In genomic region chr5:16536818-16537217, GRCh38 we compare ENCODE assay signal across 18 cellular contexts.
A peak's percentile ranks its signal among the peaks of the same experiment; 100 is the strongest.
DNase-seq lines count a peak whose midpoint lies in the region; ATAC-seq and TF ChIP-seq lines count a peak whose summit lies in the region.
"Had no signal": no experiment of that assay in that cellular context is flagged by ENCODE, and none has a peak within 500 bp of the region (broad histone marks: within the 10 kb centered on the region; RNA-seq: fewer than 3 reads in every experiment).

No MANE protein-coding gene starts in this region.

- no peak overlapping the region for H3K4me2 ChIP-seq in GM23248 (ENCODE audit: unreplicated experiment)
- H3K4me2 ChIP-seq: BLaER1 had no signal

- no peaks in the 10 kb centered on the region for H4K20me1 ChIP-seq in GM23248 (ENCODE audit: insufficient read depth)

- peaks cover 46% of the 10 kb centered on the region for H3K4me1 Mint-ChIP-seq in brain

- H3K4me1 ChIP-seq in heart right ventricle (peaks cover 3 to 61% (median 33%) of the 10 kb centered on the region in 9 donors), GM23248 (ENCODE audit: insufficient read depth) (peaks cover 33% of the 10 kb centered on the region), psoas muscle (peaks cover 43% of the 10 kb centered on the region)

- peak overlapping the region in 3 of 5 experiments; percentile 66 to 91 (median 68) for H3K27ac Mint-ChIP-seq in brain

- H3K36me3 ChIP-seq in heart right ventricle (no peaks in the 10 kb centered on the region), GM23248 (ENCODE audit: low read depth) (no peaks in the 10 kb centered on the region), psoas muscle (ENCODE audit: insufficient read depth in 1 of 2, low read depth in 1 of 2) (no peaks in the 10 kb centered on the region)

- H3F3A ChIP-seq in GM23248 (ENCODE audit: insufficient read depth): peaks cover 22% of the 10 kb centered on the region

- H3K9me3 Mint-ChIP-seq in brain: peaks cover 0 to 3% (median 0%) of the 10 kb centered on the region in 5 experiments
- H3K9me3 Mint-ChIP-seq: CD8-positive, alpha-beta memory T cell had no signal

- H3K27me3 ChIP-seq in heart right ventricle (no peaks in the 10 kb centered on the region), GM23248 (replicated peaks; ENCODE audit: insufficient read depth) (no peaks in the 10 kb centered on the region), psoas muscle (ENCODE audit: insufficient read depth in 3 of 3, low read length in 2 of 3) (no peaks in the 10 kb centered on the region)
- H3K27me3 ChIP-seq: BLaER1 had no signal

- H3K9me3 ChIP-seq in heart right ventricle (no peaks in the 10 kb centered on the region), GM23248 (ENCODE audit: low read depth) (no peaks in the 10 kb centered on the region), psoas muscle (no peaks in the 10 kb centered on the region)
- H3K9me3 ChIP-seq: BLaER1 had no signal

- no peak overlapping the region for H3K4me3 ChIP-seq in heart right ventricle
- no peak overlapping the region for H3K4me3 ChIP-seq in GM23248
- no peak overlapping the region for H3K4me3 ChIP-seq in psoas muscle
- H3K4me3 ChIP-seq: BLaER1, SK-N-MC had no signal

- no peak overlapping the region for H2AFZ ChIP-seq in GM23248

- DNase-seq in heart right ventricle (no peak), Right ventricle myocardium superior (no peak), GM23248 (no peak), psoas muscle (no peak), HUDEP-2 (lab: John Stamatoyannopoulos, UW; ENCODE audit: unreplicated experiment in 76 of 76) (no peak), NCI-H187 treated with DMSO at 0.1 percent for 48 hours (lab: John Stamatoyannopoulos, UW) (no peak)
- no peak for DNase-seq in stimulated activated naive CD8-positive, alpha-beta T cell treated with anti-CD3 and anti-CD28 coated beads, Interleukin-15, Interleukin-2, amounts not matched to agents 100 U/mL and 50 U/mL, for 24 hours
- DNase-seq: CD8-positive, alpha-beta memory T cell; DMS79 treated with DMSO at 0.1 percent for 48 hours; KBM-7; NCI-H1105 treated with DMSO at 0.1 percent for 48 hours; NCI-H1694; NCI-H345; NCI-H524 treated with DMSO at 0.1 percent for 48 hours had no signal

- no peaks in the 10 kb centered on the region for H3K27me3 Mint-ChIP-seq in brain
- H3K27me3 Mint-ChIP-seq: CD8-positive, alpha-beta memory T cell had no signal

- H3K27ac ChIP-seq in heart right ventricle: peak overlapping the region in 7 of 10 donors; percentile 26 to 93 (median 58)
- peak overlapping the region; percentile 24 for H3K27ac ChIP-seq in GM23248
- H3K27ac ChIP-seq in psoas muscle: peak overlapping the region; percentile 95
- H3K27ac ChIP-seq: BLaER1, SK-N-MC had no signal

- intact Hi-C loops in heart right ventricle (cut with DNase I): loop anchor here in 1 of 10 donors (5.0 kb wide), 1 partner anchor 45 kb away; no protein-coding TSS in a partner anchor
- intact Hi-C loops in Right ventricle myocardium superior (cut with DNase I): no loop called here
- intact Hi-C loops in psoas muscle (cut with DNase I): no loop called here

- H3K36me3 Mint-ChIP-seq in brain: no peaks in the 10 kb centered on the region

- WGBS in heart right ventricle, 2 donors: 73 to 78% methylated on average over 4 of the region's 4 CpGs
- WGBS in GM23248 (ENCODE audit: low coverage in 1 of 2, low lambda C conversion rate in 2 of 2, missing lambda C conversion rate in 2 of 2), 2 experiments: 86 to 89% methylated on average over 4 of the region's 4 CpGs
- WGBS in psoas muscle, 3 donors: 75 to 82% (median 81%) methylated on average over 4 of the region's 4 CpGs

- no peaks in the 10 kb centered on the region for H3K79me2 ChIP-seq in GM23248 (ENCODE audit: insufficient read depth)

- H3K9me2 ChIP-seq in GM23248 (ENCODE audit: insufficient read depth): no peaks in the 10 kb centered on the region

- H3K4me3 Mint-ChIP-seq in brain: no peak overlapping the region
- H3K4me3 Mint-ChIP-seq: CD8-positive, alpha-beta memory T cell had no signal

- ATAC-seq in heart right ventricle (no peak), Right ventricle myocardium superior (ENCODE audit: poor library complexity) (no peak), psoas muscle (no peak)
- no peak for ATAC-seq in stimulated activated naive CD8-positive, alpha-beta T cell treated with anti-CD3 and anti-CD28 coated beads, Interleukin-15, Interleukin-2, amounts not matched to agents 100 U/mL and 50 U/mL, for 24 hours
- ATAC-seq: Panc1 had no signal

- H3K9ac ChIP-seq in GM23248: no peak overlapping the region
- H3K9ac ChIP-seq: BLaER1 had no signal

- in situ Hi-C loops in GM23248 (cut with MboI): no loop called here

- TF ChIP-seq CTCF in heart right ventricle (IDR thresholded peaks at IDR 0.05) (no peak), brain (conservative IDR thresholded peaks at IDR 0.05) (no peak), psoas muscle (IDR thresholded peaks at IDR 0.05) (no peak)

Comparison
In these comparisons a context has a peak if more than half of its experiments do, and no peak if none do; other contexts are left out.
1. H3K27ac ChIP-seq: peak in every context shown above with its lines; median percentile 95 in psoas muscle; 58 in heart right ventricle; 24 in GM23248.